ENCODE assay signal across 14 cellular contexts in the genomic region with DNA sequence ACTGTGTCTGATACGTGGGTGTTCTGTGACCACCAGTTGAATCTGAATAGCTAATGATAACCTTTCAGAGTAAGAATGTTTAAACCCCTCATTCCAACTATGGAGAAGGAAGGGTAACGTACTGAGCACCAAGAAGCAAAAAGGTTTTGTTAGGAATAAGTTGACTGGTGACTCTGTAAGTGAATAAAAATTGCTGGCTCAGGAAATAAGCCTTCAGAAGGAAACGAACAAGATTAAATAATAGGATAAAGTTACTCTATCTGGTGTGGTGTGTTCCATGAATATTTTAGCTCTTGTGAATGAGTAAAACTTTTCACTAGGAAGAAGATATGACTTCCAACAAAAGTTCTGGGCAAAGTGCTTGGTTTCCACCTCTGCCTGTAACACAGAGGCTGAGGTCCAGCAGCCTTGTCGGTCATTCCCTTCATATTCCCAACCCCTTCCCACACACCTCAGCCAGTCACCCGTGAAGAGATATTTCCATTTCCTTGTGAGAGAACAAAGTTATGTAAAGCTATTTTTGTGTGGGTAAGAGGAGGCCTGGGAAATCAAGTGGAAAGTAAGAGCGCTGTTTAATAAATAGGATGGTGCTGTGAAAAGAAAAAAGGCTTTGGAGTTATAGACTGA. TPM values are rescaled to one million over a fixed set of nuclear protein-coding genes. Genes with fewer than 3 reads are reported as not detected.
DNase-seq lines count a peak whose midpoint lies in the region; ATAC-seq, FAIRE-seq and TF ChIP-seq lines count a peak whose summit lies in the region.
"Had no signal": no experiment of that assay in that cellular context is flagged by ENCODE, and none has a peak within 500 bp of the region (broad histone marks: within the 10 kb centered on the region; RNA-seq: fewer than 3 reads in every experiment).

No MANE protein-coding gene starts in this region.

- TF ChIP-seq POLR2A in HepG2 (IDR thresholded peaks at IDR 0.05; ENCODE audit: insufficient read depth in 1 of 2, low read depth in 2 of 2, low read length in 2 of 2) (no peak), right lobe of liver (IDR thresholded peaks at IDR 0.05) (no peak), thyroid gland (IDR thresholded peaks at IDR 0.05) (no peak)

- no peak overlapping the region for H3K9ac ChIP-seq in HepG2 (ENCODE audit: insufficient read depth, low read depth, low read length)
- H3K9ac ChIP-seq: KMS-11 had no signal

- no peak overlapping the region for H2AFZ ChIP-seq in HepG2 (ENCODE audit: low read length)

- WGBS in HepG2 (ENCODE audit: low lambda C conversion rate): 63% methylated on average over 6 of the region's 6 CpGs
- WGBS in right lobe of liver (ENCODE audit: insufficient coverage, low coverage, low lambda C conversion rate, missing lambda C conversion rate): 51% methylated on average over 6 of the region's 6 CpGs
- WGBS in thyroid gland, 2 donors: 43 to 48% methylated on average over 6 of the region's 6 CpGs

- no peak overlapping the region for H3K4me3 ChIP-seq in HepG2 (replicated peaks in 1 of 3; ENCODE audit: insufficient read depth in 1 of 3, low read depth in 2 of 3, low read length in 3 of 3)
- H3K4me3 ChIP-seq in right lobe of liver: no peak overlapping the region
- H3K4me3 ChIP-seq in thyroid gland (replicated peaks in 1 of 3): no peak overlapping the region
- no peak overlapping the region for H3K4me3 ChIP-seq in SJCRH30
- H3K4me3 ChIP-seq: breast epithelium had no signal

- peaks cover 34% of the 10 kb centered on the region for H3K9me3 Mint-ChIP-seq in activated CD4-positive, alpha-beta memory T cell treated with anti-CD3 and anti-CD28 coated beads for 36 hours

- no peak overlapping the region for H3K4me2 ChIP-seq in HepG2 (ENCODE audit: low read depth, low read length)
- H3K4me2 ChIP-seq: KMS-11 had no signal

- no peak for DNase-seq in HepG2 (ENCODE audit: low spot score)
- no peak for DNase-seq in right lobe of liver
- DNase-seq in activated CD4-positive, alpha-beta memory T cell treated with anti-CD3 and anti-CD28 coated beads for 36 hours: no peak
- DNase-seq in glomerular visceral epithelial cell (ENCODE audit: extremely low spot score): peak; percentile 70
- DNase-seq in thyroid gland: peak; percentile 29 to 46
- DNase-seq in SJCRH30: no peak
- DNase-seq in NCI-H2029 treated with DMSO at 0.1 percent for 48 hours (lab: John Stamatoyannopoulos, UW): no peak
- DNase-seq: AML-193; right cardiac atrium; stimulated activated naive CD4-positive, alpha-beta T cell treated with Interleukin-2 at 50 U/mL for 16 hours had no signal

- H3K27ac ChIP-seq in HepG2 (ENCODE audit: extremely low read length, insufficient read depth, low read length): no peak overlapping the region
- no peak overlapping the region for H3K27ac ChIP-seq in right lobe of liver
- H3K27ac ChIP-seq in thyroid gland: peak overlapping the region; percentile 39 to 69 (median 65)
- H3K27ac ChIP-seq in SJCRH30: no peak overlapping the region
- H3K27ac ChIP-seq: breast epithelium, KMS-11 had no signal

- POLR2A ChIA-PET in HepG2 (lab: Yijun Ruan, JAX): no interaction called here
- POLR2A ChIA-PET in activated CD4-positive, alpha-beta memory T cell treated with anti-CD3 and anti-CD28 coated beads for 36 hours (lab: Charles Lee): interaction anchor here (0.9 to 1.1 kb wide), 2 partner anchors 27 to 61 kb away, joined by 3 read pairs; no protein-coding TSS in a partner anchor

- H3K27me3 ChIP-seq in HepG2 (ENCODE audit: control insufficient read depth in 1 of 2, insufficient read depth in 2 of 2, low read length in 2 of 2) (no peaks in the 10 kb centered on the region; a peak in 1 of 5 replicates), right lobe of liver (no peaks in the 10 kb centered on the region), thyroid gland (no peaks in the 10 kb centered on the region), SJCRH30 (no peaks in the 10 kb centered on the region)
- H3K27me3 ChIP-seq: breast epithelium had no signal

- H3K27me3 Mint-ChIP-seq in activated CD4-positive, alpha-beta memory T cell treated with anti-CD3 and anti-CD28 coated beads for 36 hours: no peaks in the 10 kb centered on the region

- no peak overlapping the region for H3K4me3 Mint-ChIP-seq in activated CD4-positive, alpha-beta memory T cell treated with anti-CD3 and anti-CD28 coated beads for 36 hours

- no peaks in the 10 kb centered on the region for H3K79me2 ChIP-seq in HepG2 (ENCODE audit: insufficient read depth, low read length)

- CTCF ChIA-PET in HepG2 (lab: Yijun Ruan, JAX; ENCODE audit: low intra/inter-chr PET ratio, low total read pairs): no interaction called here
- CTCF ChIA-PET in activated CD4-positive, alpha-beta memory T cell treated with anti-CD3 and anti-CD28 coated beads for 36 hours (lab: Charles Lee): interaction anchor here (0.6 to 1.3 kb wide), 2 partner anchors 10 to 165 kb away, joined by 3 to 5 read pairs; no protein-coding TSS in a partner anchor

- peaks cover 8% of the 10 kb centered on the region; the same call in 1 of the 2 replicates for H3K9me3 ChIP-seq in HepG2 (ENCODE audit: low read length)
- H3K9me3 ChIP-seq in right lobe of liver: no peaks in the 10 kb centered on the region
- no peaks in the 10 kb centered on the region for H3K9me3 ChIP-seq in thyroid gland
- H3K9me3 ChIP-seq in SJCRH30 (replicated peaks): no peaks in the 10 kb centered on the region
- H3K9me3 ChIP-seq: breast epithelium had no signal

- H3K4me1 Mint-ChIP-seq in activated CD4-positive, alpha-beta memory T cell treated with anti-CD3 and anti-CD28 coated beads for 36 hours (ENCODE audit: low read depth): peaks cover 46% of the 10 kb centered on the region

- H3K36me3 Mint-ChIP-seq in activated CD4-positive, alpha-beta memory T cell treated with anti-CD3 and anti-CD28 coated beads for 36 hours: peaks cover 31% of the 10 kb centered on the region

- in situ Hi-C loops in HepG2 (cut with HindIII; ENCODE audit: extremely low pct_ligation_motif_present, low pct_unique_long_range_greater_than_20kb): no loop called here

- TF ChIP-seq RAD21 in HepG2 (CRISPR knock-in tag; IDR thresholded peaks at IDR 0.05): no peak

- TF ChIP-seq CTCF in HepG2 (CRISPR knock-in tag; IDR thresholded peaks at IDR 0.05) (no peak), right lobe of liver (IDR thresholded peaks at IDR 0.05) (no peak), thyroid gland (IDR thresholded peaks at IDR 0.05) (no peak)

- TF ChIP-seq EP300 in HepG2 (IDR thresholded peaks at IDR 0.05; ENCODE audit: low read depth in 2 of 2, low read length in 2 of 2): no peak
- no peak for TF ChIP-seq EP300 in HepG2 (CRISPR knock-in tag; IDR thresholded peaks at IDR 0.05; ENCODE audit: borderline replicate concordance)

- no TSS peak for BruUV-seq in HepG2 (replicated peaks; lab: Mats Ljungman, UMichigan)

- H4K20me1 ChIP-seq in HepG2 (ENCODE audit: insufficient read depth, low read length): no peaks in the 10 kb centered on the region

- H3K36me3 ChIP-seq in HepG2 (replicated peaks in 1 of 2; ENCODE audit: control insufficient read depth in 1 of 2, insufficient read depth in 2 of 2, low read length in 2 of 2) (no peaks in the 10 kb centered on the region), right lobe of liver (no peaks in the 10 kb centered on the region), thyroid gland (no peaks in the 10 kb centered on the region), SJCRH30 (no peaks in the 10 kb centered on the region)
- H3K36me3 ChIP-seq: breast epithelium had no signal

- ATAC-seq in HepG2: no peak
- ATAC-seq in right lobe of liver: no peak
- ATAC-seq in HG02642 (IDR thresholded peaks at IDR 0.05; ENCODE audit: poor library complexity, unreplicated experiment): no peak

- H3K4me1 ChIP-seq in HepG2 (ENCODE audit: insufficient read depth, low read length): peaks cover 39% of the 10 kb centered on the region
- peaks cover 0 to 10% (median under 1%) of the 10 kb centered on the region in 4 donors for H3K4me1 ChIP-seq in right lobe of liver
- H3K4me1 ChIP-seq in thyroid gland: peaks cover 19 to 22% of the 10 kb centered on the region in 2 donors
- H3K4me1 ChIP-seq in SJCRH30: 0 out of 2 replicates have a peak, but pooled peaks cover 3% of the 10 kb centered on the region
- H3K4me1 ChIP-seq: breast epithelium had no signal

- intact Hi-C loops in HepG2 (cut with micrococcal nuclease; ENCODE audit: unreplicated experiment): loop anchor here (10.0 kb wide), 1 partner anchor 65 kb away; no protein-coding TSS in a partner anchor
- intact Hi-C loops in right lobe of liver (cut with DNase I): no loop called here
- intact Hi-C loops in activated CD4-positive, alpha-beta memory T cell treated with anti-CD3 and anti-CD28 coated beads for 36 hours (cut with micrococcal nuclease): no loop called here
- intact Hi-C loops in thyroid gland (cut with DNase I): no loop called here

- FAIRE-seq in HepG2 (lab: Jason Lieb, UNC): no peak
- FAIRE-seq: TTC549 had no signal

- peak overlapping the region; percentile 71 for H3K27ac Mint-ChIP-seq in activated CD4-positive, alpha-beta memory T cell treated with anti-CD3 and anti-CD28 coated beads for 36 hours

RNA-seq across cellular contexts. Expression of a gene that starts 47.1 kb away (rescaled TPM):
- total RNA-seq in HepG2 (2016; rRNA removed; fragmentation: Illumina TruSeq; extraction: Trizol) (31.9 and 36.1 TPM in 2 replicates), right lobe of liver (10 to 100 TPM; 21.1 to 41.4 (median 32.4) TPM), thyroid gland (10 to 100 TPM; 35.6 to 59.4 (median 48.5) TPM)
- total RNA-seq in HepG2 (2016; cell fraction: cytosol; rRNA removed; fragmentation: Illumina TruSeq; extraction: Trizol; ENCODE audit: low read depth): 9.3 and 12.2 TPM in 2 replicates
- 35.0 TPM in 2 replicates for total RNA-seq in HepG2 (2016; cell fraction: insoluble cytoplasmic fraction; rRNA removed; fragmentation: Illumina TruSeq; extraction: Trizol)
- total RNA-seq in HepG2 (2016; cell fraction: membrane; rRNA removed; fragmentation: Illumina TruSeq; extraction: Trizol): 33.5 and 36.6 TPM in 2 replicates
- 18.8 and 19.2 TPM in 2 replicates for total RNA-seq in HepG2 (2016; cell fraction: nucleus; rRNA removed; fragmentation: Illumina TruSeq; extraction: Trizol)
- polyA plus RNA-seq in HepG2 (2011; rRNA removed): 12.7 and 13.6 TPM in 2 replicates
- polyA plus RNA-seq in HepG2 (2011; cell fraction: cytosol; rRNA removed): 10.4 and 11.2 TPM in 2 replicates
- polyA plus RNA-seq in HepG2 (2011; cell fraction: nucleus; rRNA removed): 8.5 TPM in 2 replicates
- 22.3 and 22.4 TPM in 2 replicates for polyA plus RNA-seq in HepG2 (2012)
- polyA plus RNA-seq in HepG2 (2016; cell fraction: cytosol; fragmentation: Illumina TruSeq; extraction: Trizol; ENCODE audit: low read depth): 7.1 and 10.0 TPM in 2 replicates
- 45.6 and 46.6 TPM in 2 replicates for polyA plus RNA-seq in HepG2 (2016; cell fraction: insoluble cytoplasmic fraction; fragmentation: Illumina TruSeq; extraction: Trizol; ENCODE audit: low read depth)
- polyA plus RNA-seq in HepG2 (2016; cell fraction: membrane; fragmentation: Illumina TruSeq; extraction: Trizol; ENCODE audit: low read depth): 20.3 and 27.1 TPM in 2 replicates
- 31.2 and 33.5 TPM in 2 replicates for polyA plus RNA-seq in HepG2 (2016; cell fraction: nucleus; fragmentation: Illumina TruSeq; extraction: Trizol; ENCODE audit: insufficient read depth, low read depth)
- 13.8 and 26.7 TPM in 2 replicates for polyA minus RNA-seq in HepG2 (2011; rRNA and poly(A)+ RNA removed; ENCODE audit: low replicate concordance)
- 9.2 and 10.8 TPM in 2 replicates for polyA minus RNA-seq in HepG2 (2011; cell fraction: cytosol; rRNA and poly(A)+ RNA removed)
- polyA minus RNA-seq in HepG2 (2011; cell fraction: nucleus; rRNA and poly(A)+ RNA removed): 10.3 and 10.9 TPM in 2 replicates
- total RNA-seq in activated CD4-positive, alpha-beta memory T cell treated with anti-CD3 and anti-CD28 coated beads for 36 hours: 100 to 1,000 TPM; 198 to 202 TPM
- 32.2 and 35.7 TPM in 2 replicates for total RNA-seq in SJCRH30 (2014; rRNA removed; shearing (Covaris generic))

Comparison
In these comparisons a context has a peak if more than half of its experiments do, and no peak if none do; other contexts are left out.
1. DNase-seq: peak in glomerular visceral epithelial cell (single experiment) and thyroid gland (2 of 2); none in HepG2 (single experiment), right lobe of liver (0 of 3), activated CD4-positive, alpha-beta memory T cell treated with anti-CD3 and anti-CD28 coated beads for 36 hours (single experiment), SJCRH30 (0 of 2) and NCI-H2029 treated with DMSO at 0.1 percent for 48 hours (single experiment).
2. H3K27ac ChIP-seq: peak in thyroid gland (3 of 3); none in HepG2 (single experiment), right lobe of liver (0 of 3) and SJCRH30 (single experiment).